In the genomic region with DNA sequence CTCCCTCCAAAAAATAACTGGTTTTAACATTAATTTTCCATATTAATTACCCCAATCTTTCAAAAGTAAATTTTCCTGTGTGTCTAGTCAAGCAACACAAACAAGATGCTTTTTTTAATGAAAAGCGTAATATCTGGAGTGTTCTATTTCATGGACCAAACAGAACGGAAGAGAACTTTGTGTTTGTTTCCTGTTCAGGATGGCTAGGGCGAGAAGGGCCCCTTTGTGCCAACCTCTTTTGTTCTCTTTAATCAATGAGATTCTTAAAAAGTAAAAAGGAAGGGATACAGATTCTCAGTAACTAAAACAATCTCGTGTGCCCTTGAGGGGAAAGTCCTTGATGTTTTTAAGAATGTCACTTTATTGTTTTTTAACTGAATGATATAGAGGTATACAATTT, we compare ENCODE assay signal across 8 cellular contexts. TPM values are rescaled to one million over a fixed set of nuclear protein-coding genes. Genes with fewer than 3 reads are reported as not detected.
A peak's percentile ranks its signal among the peaks of the same experiment; 100 is the strongest.
DNase-seq lines count a peak whose midpoint lies in the region; ATAC-seq and TF ChIP-seq lines count a peak whose summit lies in the region.

No MANE protein-coding gene starts in this region.

- H3K27ac ChIP-seq in CD4-positive, alpha-beta T cell (ENCODE audit: low read depth, low read length): no peak overlapping the region
- H3K27ac ChIP-seq in breast epithelium: peak overlapping the region; percentile 82 to 83

- H3K27me3 ChIP-seq in CD4-positive, alpha-beta T cell (ENCODE audit: control insufficient read depth, insufficient read depth, low read length): no peaks in the 10 kb centered on the region
- no peaks in the 10 kb centered on the region for H3K27me3 ChIP-seq in breast epithelium

- POLR2A ChIA-PET in CD4-positive, alpha-beta T cell (lab: Charles Lee): interaction anchor here (0.6 to 2.1 kb wide), 5 partner anchors 15 to 124 kb away, joined by 3 to 7 read pairs (median 5); a partner anchor contains a TSS

- no peak for ATAC-seq in CD4-positive, alpha-beta T cell (ENCODE audit: poor library complexity)
- ATAC-seq in HG02884 (IDR thresholded peaks at IDR 0.05; ENCODE audit: unreplicated experiment): peak; percentile 7

- H3K36me3 Mint-ChIP-seq in CD4-positive, alpha-beta T cell (ENCODE audit: low read depth): peaks cover 96% of the 10 kb centered on the region
- H3K36me3 Mint-ChIP-seq in nephron (ENCODE audit: low read depth): peaks cover 94% of the 10 kb centered on the region

- peak overlapping the region; percentile 75 for H3K4me3 Mint-ChIP-seq in CD4-positive, alpha-beta T cell
- H3K4me3 Mint-ChIP-seq in nephron: peak overlapping the region; percentile 61 to 71 (median 71)

- H3K9me3 ChIP-seq in CD4-positive, alpha-beta T cell (ENCODE audit: control insufficient read depth, low read length): no peaks in the 10 kb centered on the region
- no peaks in the 10 kb centered on the region for H3K9me3 ChIP-seq in breast epithelium

- H3K27me3 Mint-ChIP-seq in CD4-positive, alpha-beta T cell: no peaks in the 10 kb centered on the region
- no peaks in the 10 kb centered on the region for H3K27me3 Mint-ChIP-seq in nephron (ENCODE audit: low read depth)

- intact Hi-C loops in CD4-positive, alpha-beta T cell (cut with DNase I, micrococcal nuclease): loop anchor here in 1 of 2 experiments (2.0 to 5.0 kb wide), 2 partner anchors 15 to 69 kb away; no protein-coding TSS in a partner anchor
- intact Hi-C loops in breast epithelium (cut with DNase I; ENCODE audit: low total_unique reads): no loop called here

- H3K4me1 ChIP-seq in breast epithelium: peaks cover 0 to 23% of the 10 kb centered on the region in 2 donors

- CTCF ChIA-PET in CD4-positive, alpha-beta T cell (lab: Charles Lee): interaction anchor here (0.9 to 1.7 kb wide), 3 partner anchors 10 to 124 kb away, joined by 3 to 5 read pairs (median 4); a partner anchor contains a TSS

- H3K27ac Mint-ChIP-seq in CD4-positive, alpha-beta T cell: peak overlapping the region; percentile 70
- peak overlapping the region; percentile 87 to 93 (median 90) for H3K27ac Mint-ChIP-seq in nephron

- H3K4me3 ChIP-seq in breast epithelium: no peak overlapping the region

- no peak for TF ChIP-seq CTCF in CD4-positive, alpha-beta T cell (IDR thresholded peaks at IDR 0.05)
- TF ChIP-seq CTCF in breast epithelium (IDR thresholded peaks at IDR 0.05): no peak
- no peak for TF ChIP-seq CTCF in nephron (IDR thresholded peaks at IDR 0.05; ENCODE audit: unreplicated experiment in 3 of 3)

- H3K36me3 ChIP-seq in breast epithelium: no peaks in the 10 kb centered on the region

- TF ChIP-seq POLR2A in breast epithelium (IDR thresholded peaks at IDR 0.05): no peak

- no peak for DNase-seq in CD4-positive, alpha-beta T cell
- DNase-seq in breast epithelium (ENCODE audit: low spot score in 2 of 2): no peak
- DNase-seq in GOT3 (lab: John Stamatoyannopoulos, UW): no peak
- DNase-seq in nucleus accumbens (lab: John Stamatoyannopoulos, UW): no peak
- no peak for DNase-seq in NCI-H1048 (lab: John Stamatoyannopoulos, UW)
- no peak for DNase-seq in NCI-H146 (lab: John Stamatoyannopoulos, UW)

- no peaks in the 10 kb centered on the region for H3K9me3 Mint-ChIP-seq in CD4-positive, alpha-beta T cell
- no peaks in the 10 kb centered on the region for H3K9me3 Mint-ChIP-seq in nephron

- peaks cover 75% of the 10 kb centered on the region for H3K4me1 Mint-ChIP-seq in CD4-positive, alpha-beta T cell (ENCODE audit: low read depth)
- peaks cover 57% of the 10 kb centered on the region for H3K4me1 Mint-ChIP-seq in nephron

RNA-seq across cellular contexts. Expression of a gene that starts 55.7 kb away (rescaled TPM):
- total RNA-seq in CD4-positive, alpha-beta T cell: 1,000 to 10,000 TPM; 1,245 to 1,317 TPM
- total RNA-seq in breast epithelium: 100 to 1,000 TPM; 448 to 714 (median 570) TPM

RNA-seq across cellular contexts. Expression of a gene that starts 57.5 kb away (rescaled TPM):
- total RNA-seq in CD4-positive, alpha-beta T cell: not detected
- 1 to 10 TPM in 1 of 3 donors, under 1 TPM in 2; 0.48 to 1.5 (median 0.98) TPM for total RNA-seq in breast epithelium
